In the genomic region with DNA sequence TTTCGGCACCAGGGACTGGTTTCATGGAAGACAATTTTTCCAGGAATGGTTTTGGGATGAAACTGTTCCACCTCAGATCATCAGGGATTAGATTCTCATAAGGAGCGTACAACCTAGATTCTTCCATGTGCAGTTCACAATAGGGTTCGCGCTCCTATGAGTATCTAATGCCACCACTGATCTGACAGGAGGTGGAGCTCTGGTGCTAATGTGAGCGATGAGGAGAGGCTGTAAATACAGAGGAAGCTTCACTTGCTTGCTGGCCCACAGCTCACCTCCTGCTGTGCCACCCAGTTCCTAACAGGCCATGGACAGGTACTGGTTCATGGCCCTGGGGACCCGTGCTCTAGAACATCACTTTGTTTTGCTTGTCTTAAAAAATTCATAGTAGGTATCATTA, we compare ENCODE assay signal across 9 cellular contexts. TPM values are rescaled to one million over a fixed set of nuclear protein-coding genes. Genes with fewer than 3 reads are reported as not detected.
A peak's percentile ranks its signal among the peaks of the same experiment; 100 is the strongest.
DNase-seq lines count a peak whose midpoint lies in the region; ATAC-seq and TF ChIP-seq lines count a peak whose summit lies in the region.
"Had no signal": no experiment of that assay in that cellular context is flagged by ENCODE, and none has a peak within 500 bp of the region (broad histone marks: within the 10 kb centered on the region; RNA-seq: fewer than 3 reads in every experiment).

No MANE protein-coding gene starts in this region.

- peaks cover 46% of the 10 kb centered on the region for H3K4me1 Mint-ChIP-seq in T-helper 17 cell

- intact Hi-C loops in dorsolateral prefrontal cortex (cut with DNase I): loop anchor here (2.0 to 5.0 kb wide), 4 partner anchors 39 to 322 kb away; a partner anchor contains a TSS

- H3K9me3 ChIP-seq in T-helper 17 cell (ENCODE audit: control insufficient read depth, low read length, poor library complexity, severe bottlenecking): no peaks in the 10 kb centered on the region

- H3K27me3 Mint-ChIP-seq in T-helper 17 cell: peaks cover 10% of the 10 kb centered on the region

- no peaks in the 10 kb centered on the region for H3K27me3 ChIP-seq in HL-60 (ENCODE audit: insufficient read depth, poor library complexity, severe bottlenecking)
- H3K27me3 ChIP-seq in dorsolateral prefrontal cortex: no peaks in the 10 kb centered on the region

- TF ChIP-seq CTCF in HL-60 (IDR thresholded peaks at IDR 0.05; ENCODE audit: insufficient read depth, low read length) (peak; percentile 33), dorsolateral prefrontal cortex (IDR thresholded peaks at IDR 0.05 in 54 of 56, conservative IDR thresholded peaks at IDR 0.05 in 2 of 56; ENCODE audit: low read depth in 1 of 56, partially characterized antibody in 56 of 56) (peak in 55 of 56 donors; percentile 18 to 79 (median 55))

- peaks cover 3% of the 10 kb centered on the region for H3K36me3 Mint-ChIP-seq in T-helper 17 cell (ENCODE audit: low read depth)

- H3K27ac ChIP-seq in HL-60 (replicated peaks) (peak overlapping the region; percentile 65), dorsolateral prefrontal cortex (peak overlapping the region in 37 of 59 donors; percentile 3 to 88 (median 66))

- peak in 2 of 3 experiments; percentile 20 to 48 for DNase-seq in NCI-H1417 (lab: John Stamatoyannopoulos, UW)
- DNase-seq in NCI-H1417 treated with DMSO at 0.1 percent for 48 hours (lab: John Stamatoyannopoulos, UW): no peak
- peak; percentile 66 to 89 for DNase-seq in HL-60 (ENCODE audit: low read depth in 1 of 2, low spot score in 1 of 2)
- DNase-seq in T-helper 17 cell: peak in 1 of 3 donors; percentile 24
- peak in 7 of 10 donors; percentile 34 to 68 (median 58) for DNase-seq in dorsolateral prefrontal cortex
- peak; percentile 76 for DNase-seq in putamen (ENCODE audit: low spot score)
- DNase-seq in COLO829 (ENCODE audit: low spot score): no peak

- no peak overlapping the region for H3K4me3 ChIP-seq in HL-60 (replicated peaks; ENCODE audit: insufficient read depth, low read length)
- H3K4me3 ChIP-seq in dorsolateral prefrontal cortex: no peak overlapping the region

- peak overlapping the region; percentile 66 for H3K27ac Mint-ChIP-seq in T-helper 17 cell

- ATAC-seq in T-helper 17 cell (peak; percentile 74), HG02870 (IDR thresholded peaks at IDR 0.05; ENCODE audit: unreplicated experiment) (no peak)
- ATAC-seq: right cardiac atrium had no signal

- H3K4me3 Mint-ChIP-seq in T-helper 17 cell: no peak overlapping the region

RNA-seq across cellular contexts. Expression of a gene that starts 41.8 kb away (rescaled TPM):
- 10 to 100 TPM; 16.8 to 20.2 TPM for total RNA-seq in T-helper 17 cell
- total RNA-seq in dorsolateral prefrontal cortex: 10 to 100 TPM; 14.7 to 74.3 (median 28.6) TPM

Comparison
In these comparisons a context has a peak if more than half of its experiments do, and no peak if none do; other contexts are left out.
1. DNase-seq: peak in NCI-H1417 (2 of 3), HL-60 (2 of 2), dorsolateral prefrontal cortex (7 of 10) and putamen (single experiment); none in NCI-H1417 treated with DMSO at 0.1 percent for 48 hours (single experiment) and COLO829 (single experiment).